ENCODE assay signal across 35 cellular contexts in the genomic region with DNA sequence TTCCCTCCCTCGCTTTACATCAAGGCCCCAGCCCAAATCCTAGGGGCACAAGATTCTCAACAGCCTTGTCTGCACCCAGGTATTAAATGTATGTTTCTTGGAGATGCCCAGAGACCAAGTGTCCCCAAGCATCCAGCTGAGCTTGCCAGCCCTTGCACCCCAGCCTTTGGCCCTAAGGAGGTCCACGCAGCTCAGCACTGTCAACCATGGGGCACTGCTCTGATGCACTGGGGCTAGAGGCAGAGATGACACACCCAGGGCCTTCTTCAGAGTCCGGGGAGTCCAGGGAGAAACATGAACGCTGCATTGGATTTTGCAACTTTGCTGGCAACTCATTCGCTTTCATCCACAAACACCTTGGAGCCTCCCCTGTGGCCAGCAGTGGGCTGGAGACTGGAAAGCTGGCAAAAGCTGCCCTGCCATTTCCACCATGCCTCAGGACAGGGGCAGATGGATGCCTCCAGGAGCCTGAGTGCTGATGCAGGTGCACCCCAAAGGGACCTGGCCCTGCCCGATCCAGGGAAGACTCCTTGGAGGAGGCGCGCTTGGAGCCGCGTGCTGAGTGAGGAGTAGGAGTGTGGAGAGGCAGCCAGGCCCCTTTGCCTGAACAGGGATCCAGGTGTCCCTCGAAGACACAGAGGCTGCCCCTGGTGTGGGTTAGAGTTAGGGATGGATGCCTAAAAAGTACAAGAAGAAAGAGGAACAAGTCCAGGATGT. TPM values are rescaled to one million over a fixed set of nuclear protein-coding genes. Genes with fewer than 3 reads are reported as not detected.
"Had no signal": no experiment of that assay in that cellular context is flagged by ENCODE, and none has a peak within 500 bp of the region (broad histone marks: within the 10 kb centered on the region; RNA-seq: fewer than 3 reads in every experiment).

No MANE protein-coding gene starts in this region.

- DNase-seq: activated CD4-positive, alpha-beta T cell treated with anti-CD3 and anti-CD28 coated beads, Interleukin-2, amount 10 ng/mL, durations not matched to agents 24 days and 14 days; activated CD4-positive, alpha-beta T cell treated with anti-CD3 and anti-CD28 coated beads, Interleukin-2, amount 50 U/mL, for 4 hours; activated CD8-positive, alpha-beta memory T cell treated with anti-CD3 and anti-CD28 coated beads, Interleukin-2, amount 50 U/mL, for 4 hours; activated CD8-positive, alpha-beta T cell treated with anti-CD3 and anti-CD28 coated beads for 36 hours; activated gamma-delta T cell treated with Interleukin-2 at 50 U/mL for 16 hours; activated naive CD4-positive, alpha-beta T cell treated with anti-CD3 and anti-CD28 coated beads for 36 hours; activated T-cell treated with anti-CD3 and anti-CD28 coated beads for 4 hours; activated T-cell treated with anti-CD3 and anti-CD28 coated beads, Interleukin-2, amount 50 U/mL, for 4 hours; adrenal gland; body of pancreas; caudate nucleus; Kasumi-1; KG1; MG63; MV-4-11; NCI-H1092; NCI-H1436 treated with DMSO at 0.1 percent for 48 hours; NCI-H187; NCI-H2029 treated with DMSO at 0.1 percent for 48 hours; NCI-H2107; NCI-H2171; NCI-H510A; NCI-H526; NCI-H748 treated with DMSO at 0.1 percent for 48 hours; PC-9; Right ventricle myocardium superior; SW 1271; T-helper 1 cell; T-helper 2 cell; T-helper 9 cell had no signal

- H3K27ac Mint-ChIP-seq: activated CD4-positive, alpha-beta T cell treated with anti-CD3 and anti-CD28 coated beads, Interleukin-2, amount 10 ng/mL, durations not matched to agents 24 days and 14 days; activated CD8-positive, alpha-beta T cell treated with anti-CD3 and anti-CD28 coated beads for 36 hours; activated naive CD4-positive, alpha-beta T cell treated with anti-CD3 and anti-CD28 coated beads for 36 hours; activated naive CD4-positive, alpha-beta T cell treated with anti-CD3 and anti-CD28 coated beads, Interleukin-2, amount 50 U/mL, for 72 hours; activated T-helper 1 cell treated with anti-CD3 and anti-CD28 coated beads, Interleukin-12 subunit alpha, Interleukin-12 subunit beta, Interleukin-2, Interleukin-4 antibody, amounts not matched to agents 30 ng/mL and 10 ng/mL and 1 ng/mL, durations not matched to agents 14 hours and 24 hours and 36 hours had no signal

- H3K4me3 Mint-ChIP-seq: activated CD4-positive, alpha-beta T cell treated with anti-CD3 and anti-CD28 coated beads, Interleukin-2, amount 10 ng/mL, durations not matched to agents 24 days and 14 days; activated CD8-positive, alpha-beta T cell treated with anti-CD3 and anti-CD28 coated beads for 36 hours; activated naive CD4-positive, alpha-beta T cell treated with anti-CD3 and anti-CD28 coated beads for 36 hours; activated T-cell treated with anti-CD3 and anti-CD28 coated beads, Interleukin-2, amount 50 U/mL, for 4 hours; activated T-helper 1 cell treated with anti-CD3 and anti-CD28 coated beads, Interleukin-12 subunit alpha, Interleukin-12 subunit beta, Interleukin-2, Interleukin-4 antibody, amounts not matched to agents 30 ng/mL and 10 ng/mL and 1 ng/mL, durations not matched to agents 14 hours and 24 hours and 36 hours had no signal

- H3K4me1 Mint-ChIP-seq: activated CD4-positive, alpha-beta T cell treated with anti-CD3 and anti-CD28 coated beads, Interleukin-2, amount 10 ng/mL, durations not matched to agents 24 days and 14 days had no signal

- H3K27me3 Mint-ChIP-seq: activated CD4-positive, alpha-beta T cell treated with anti-CD3 and anti-CD28 coated beads, Interleukin-2, amount 10 ng/mL, durations not matched to agents 24 days and 14 days; activated CD8-positive, alpha-beta T cell treated with anti-CD3 and anti-CD28 coated beads for 36 hours had no signal

- H3K36me3 ChIP-seq: adrenal gland, breast epithelium, MG63 had no signal

- H3K4me1 ChIP-seq: body of pancreas, breast epithelium had no signal

- H3K36me3 Mint-ChIP-seq: activated naive CD4-positive, alpha-beta T cell treated with anti-CD3 and anti-CD28 coated beads, Interleukin-2, amount 50 U/mL, for 72 hours had no signal

- H3K9me3 ChIP-seq: adrenal gland, body of pancreas, breast epithelium, MG63 had no signal

- H2AFZ ChIP-seq: PC-9 had no signal

- H3K9me3 Mint-ChIP-seq: activated CD4-positive, alpha-beta T cell treated with anti-CD3 and anti-CD28 coated beads, Interleukin-2, amount 10 ng/mL, durations not matched to agents 24 days and 14 days; activated CD8-positive, alpha-beta T cell treated with anti-CD3 and anti-CD28 coated beads for 36 hours; activated naive CD4-positive, alpha-beta T cell treated with anti-CD3 and anti-CD28 coated beads for 36 hours; activated naive CD4-positive, alpha-beta T cell treated with anti-CD3 and anti-CD28 coated beads, Interleukin-2, amount 50 U/mL, for 72 hours; activated T-cell treated with anti-CD3 and anti-CD28 coated beads, Interleukin-2, amount 50 U/mL, for 4 hours; activated T-helper 1 cell treated with anti-CD3 and anti-CD28 coated beads, Interleukin-12 subunit alpha, Interleukin-12 subunit beta, Interleukin-2, Interleukin-4 antibody, amounts not matched to agents 30 ng/mL and 10 ng/mL and 1 ng/mL, durations not matched to agents 14 hours and 24 hours and 36 hours had no signal

- H3K27ac ChIP-seq: body of pancreas, breast epithelium, PC-9 had no signal

- ATAC-seq: activated CD8-positive, alpha-beta T cell treated with anti-CD3 and anti-CD28 coated beads for 36 hours; activated naive CD4-positive, alpha-beta T cell treated with anti-CD3 and anti-CD28 coated beads, Interleukin-2, amount 50 U/mL, for 72 hours; activated T-cell treated with anti-CD3 and anti-CD28 coated beads, Interleukin-2, amount 50 U/mL, for 4 hours; body of pancreas had no signal

- H3K4me3 ChIP-seq: adrenal gland, body of pancreas, breast epithelium, MG63, PC-9 had no signal

- H3K4me2 ChIP-seq: PC-9 had no signal

- H3K27me3 ChIP-seq: adrenal gland, body of pancreas, MG63 had no signal

RNA-seq across cellular contexts. Expression of a gene that starts 19.3 kb away (rescaled TPM):
- total RNA-seq: activated CD4-positive, alpha-beta T cell treated with anti-CD3 and anti-CD28 coated beads, Interleukin-2, amount 10 ng/mL, durations not matched to agents 24 days and 14 days; activated CD8-positive, alpha-beta T cell treated with anti-CD3 and anti-CD28 coated beads for 36 hours; activated naive CD4-positive, alpha-beta T cell treated with anti-CD3 and anti-CD28 coated beads for 36 hours; activated naive CD4-positive, alpha-beta T cell treated with anti-CD3 and anti-CD28 coated beads, Interleukin-2, amount 50 U/mL, for 72 hours; activated T-cell treated with anti-CD3 and anti-CD28 coated beads, Interleukin-2, amount 50 U/mL, for 4 hours; activated T-helper 1 cell treated with anti-CD3 and anti-CD28 coated beads, Interleukin-12 subunit alpha, Interleukin-12 subunit beta, Interleukin-2, Interleukin-4 antibody, amounts not matched to agents 30 ng/mL and 10 ng/mL and 1 ng/mL, durations not matched to agents 14 hours and 24 hours and 36 hours; adrenal gland; body of pancreas; breast epithelium; OCI-LY7; PC-9; Right ventricle myocardium superior had no signal
- polyA plus RNA-seq: adrenal gland had no signal

RNA-seq across cellular contexts. Expression of a gene that starts 34.9 kb away (rescaled TPM):
- total RNA-seq: activated CD4-positive, alpha-beta T cell treated with anti-CD3 and anti-CD28 coated beads, Interleukin-2, amount 10 ng/mL, durations not matched to agents 24 days and 14 days; activated CD8-positive, alpha-beta T cell treated with anti-CD3 and anti-CD28 coated beads for 36 hours; activated naive CD4-positive, alpha-beta T cell treated with anti-CD3 and anti-CD28 coated beads for 36 hours; activated naive CD4-positive, alpha-beta T cell treated with anti-CD3 and anti-CD28 coated beads, Interleukin-2, amount 50 U/mL, for 72 hours; activated T-cell treated with anti-CD3 and anti-CD28 coated beads, Interleukin-2, amount 50 U/mL, for 4 hours; activated T-helper 1 cell treated with anti-CD3 and anti-CD28 coated beads, Interleukin-12 subunit alpha, Interleukin-12 subunit beta, Interleukin-2, Interleukin-4 antibody, amounts not matched to agents 30 ng/mL and 10 ng/mL and 1 ng/mL, durations not matched to agents 14 hours and 24 hours and 36 hours; adrenal gland; astrocyte; body of pancreas; breast epithelium; OCI-LY7; PC-9; Right ventricle myocardium superior had no signal
- polyA plus RNA-seq: adrenal gland had no signal

RNA-seq across cellular contexts. Expression of a gene that starts 58.5 kb away (rescaled TPM):
- total RNA-seq: activated CD4-positive, alpha-beta T cell treated with anti-CD3 and anti-CD28 coated beads, Interleukin-2, amount 10 ng/mL, durations not matched to agents 24 days and 14 days; activated CD8-positive, alpha-beta T cell treated with anti-CD3 and anti-CD28 coated beads for 36 hours; activated naive CD4-positive, alpha-beta T cell treated with anti-CD3 and anti-CD28 coated beads for 36 hours; activated naive CD4-positive, alpha-beta T cell treated with anti-CD3 and anti-CD28 coated beads, Interleukin-2, amount 50 U/mL, for 72 hours; activated T-cell treated with anti-CD3 and anti-CD28 coated beads, Interleukin-2, amount 50 U/mL, for 4 hours; activated T-helper 1 cell treated with anti-CD3 and anti-CD28 coated beads, Interleukin-12 subunit alpha, Interleukin-12 subunit beta, Interleukin-2, Interleukin-4 antibody, amounts not matched to agents 30 ng/mL and 10 ng/mL and 1 ng/mL, durations not matched to agents 14 hours and 24 hours and 36 hours; adrenal gland; astrocyte; body of pancreas; breast epithelium; OCI-LY7; PC-9; Right ventricle myocardium superior had no signal
- polyA plus RNA-seq: adrenal gland had no signal

RNA-seq across cellular contexts. Expression of a gene that starts 59.6 kb away (rescaled TPM):
- total RNA-seq: activated CD4-positive, alpha-beta T cell treated with anti-CD3 and anti-CD28 coated beads, Interleukin-2, amount 10 ng/mL, durations not matched to agents 24 days and 14 days; activated CD8-positive, alpha-beta T cell treated with anti-CD3 and anti-CD28 coated beads for 36 hours; activated naive CD4-positive, alpha-beta T cell treated with anti-CD3 and anti-CD28 coated beads, Interleukin-2, amount 50 U/mL, for 72 hours; activated T-cell treated with anti-CD3 and anti-CD28 coated beads, Interleukin-2, amount 50 U/mL, for 4 hours; activated T-helper 1 cell treated with anti-CD3 and anti-CD28 coated beads, Interleukin-12 subunit alpha, Interleukin-12 subunit beta, Interleukin-2, Interleukin-4 antibody, amounts not matched to agents 30 ng/mL and 10 ng/mL and 1 ng/mL, durations not matched to agents 14 hours and 24 hours and 36 hours; adrenal gland; astrocyte; body of pancreas; breast epithelium; OCI-LY7; PC-9; Right ventricle myocardium superior had no signal
- polyA plus RNA-seq: adrenal gland had no signal
